Comparison of ENCODE assay signal across 2 cellular contexts in the genomic region with DNA sequence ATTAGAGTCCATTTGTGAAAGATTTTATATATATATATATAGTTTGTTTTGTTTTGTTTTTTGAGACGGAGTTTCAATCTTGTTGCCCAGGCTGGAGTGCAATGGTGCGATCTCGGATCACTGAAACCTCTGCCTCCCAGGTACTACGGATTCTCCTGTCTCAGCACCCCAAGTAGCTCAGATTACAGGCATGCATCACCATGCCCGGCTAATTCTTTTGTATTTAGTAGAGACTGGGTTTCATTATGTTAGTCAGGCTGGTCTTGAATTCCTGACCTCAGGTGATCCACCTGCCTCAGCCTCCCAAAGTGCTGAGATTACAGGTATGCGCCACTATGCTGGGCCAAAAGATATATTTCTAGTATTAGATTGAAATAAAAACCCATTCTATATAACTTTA.
TF ChIP-seq lines count a peak whose summit lies in the region.

No MANE protein-coding gene starts in this region.

TF ChIP-seq in liver, 16 proteins besides CTCF, POLR2A, EP300 and RAD21:
- TF ChIP-seq GABPA (IDR thresholded peaks at IDR 0.05 in 1 of 2, conservative IDR thresholded peaks at IDR 0.05 in 1 of 2) (no peak), TAF1 (conservative IDR thresholded peaks at IDR 0.05) (no peak), JUND (IDR thresholded peaks at IDR 0.05) (no peak), FOXA1 (IDR thresholded peaks at IDR 0.05) (no peak), NR2F2 (IDR thresholded peaks at IDR 0.05) (no peak), HNF4A (conservative IDR thresholded peaks at IDR 0.05) (no peak), YY1 (IDR thresholded peaks at IDR 0.05) (no peak), ZBTB33 (IDR thresholded peaks at IDR 0.05) (no peak), RXRA (IDR thresholded peaks at IDR 0.05) (no peak), HNF4G (IDR thresholded peaks at IDR 0.05) (no peak)
- TF ChIP-seq, protein P1, sequence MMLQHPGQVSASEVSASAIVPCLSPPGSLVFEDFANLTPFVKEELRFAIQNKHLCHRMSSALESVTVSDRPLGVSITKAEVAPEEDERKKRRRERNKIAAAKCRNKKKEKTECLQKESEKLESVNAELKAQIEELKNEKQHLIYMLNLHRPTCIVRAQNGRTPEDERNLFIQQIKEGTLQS (IDR thresholded peaks at IDR 0.05), result no peak
- TF ChIP-seq, protein P2, sequence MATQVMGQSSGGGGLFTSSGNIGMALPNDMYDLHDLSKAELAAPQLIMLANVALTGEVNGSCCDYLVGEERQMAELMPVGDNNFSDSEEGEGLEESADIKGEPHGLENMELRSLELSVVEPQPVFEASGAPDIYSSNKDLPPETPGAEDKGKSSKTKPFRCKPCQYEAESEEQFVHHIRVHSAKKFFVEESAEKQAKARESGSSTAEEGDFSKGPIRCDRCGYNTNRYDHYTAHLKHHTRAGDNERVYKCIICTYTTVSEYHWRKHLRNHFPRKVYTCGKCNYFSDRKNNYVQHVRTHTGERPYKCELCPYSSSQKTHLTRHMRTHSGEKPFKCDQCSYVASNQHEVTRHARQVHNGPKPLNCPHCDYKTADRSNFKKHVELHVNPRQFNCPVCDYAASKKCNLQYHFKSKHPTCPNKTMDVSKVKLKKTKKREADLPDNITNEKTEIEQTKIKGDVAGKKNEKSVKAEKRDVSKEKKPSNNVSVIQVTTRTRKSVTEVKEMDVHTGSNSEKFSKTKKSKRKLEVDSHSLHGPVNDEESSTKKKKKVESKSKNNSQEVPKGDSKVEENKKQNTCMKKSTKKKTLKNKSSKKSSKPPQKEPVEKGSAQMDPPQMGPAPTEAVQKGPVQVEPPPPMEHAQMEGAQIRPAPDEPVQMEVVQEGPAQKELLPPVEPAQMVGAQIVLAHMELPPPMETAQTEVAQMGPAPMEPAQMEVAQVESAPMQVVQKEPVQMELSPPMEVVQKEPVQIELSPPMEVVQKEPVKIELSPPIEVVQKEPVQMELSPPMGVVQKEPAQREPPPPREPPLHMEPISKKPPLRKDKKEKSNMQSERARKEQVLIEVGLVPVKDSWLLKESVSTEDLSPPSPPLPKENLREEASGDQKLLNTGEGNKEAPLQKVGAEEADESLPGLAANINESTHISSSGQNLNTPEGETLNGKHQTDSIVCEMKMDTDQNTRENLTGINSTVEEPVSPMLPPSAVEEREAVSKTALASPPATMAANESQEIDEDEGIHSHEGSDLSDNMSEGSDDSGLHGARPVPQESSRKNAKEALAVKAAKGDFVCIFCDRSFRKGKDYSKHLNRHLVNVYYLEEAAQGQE (IDR thresholded peaks at IDR 0.05), result no peak

TF ChIP-seq in HepG2, 621 proteins besides CTCF, POLR2A, EP300 and RAD21:
- TF ChIP-seq RBM39 (IDR thresholded peaks at IDR 0.05; ENCODE audit: low read depth, low read length, poor library complexity, severe bottlenecking) (no peak), ZNF546 (CRISPR knock-in tag; conservative IDR thresholded peaks at IDR 0.05) (no peak), ZNF766 (CRISPR knock-in tag; IDR thresholded peaks at IDR 0.05; ENCODE audit: borderline replicate concordance) (no peak), POLR2AphosphoS5 (IDR thresholded peaks at IDR 0.05; ENCODE audit: low read depth, low read length) (no peak), ZNF180 (CRISPR knock-in tag; IDR thresholded peaks at IDR 0.05; ENCODE audit: borderline replicate concordance, low read depth) (no peak), ZNF234 (CRISPR knock-in tag; conservative IDR thresholded peaks at IDR 0.05) (no peak), KDM2A (CRISPR knock-in tag; IDR thresholded peaks at IDR 0.05; ENCODE audit: borderline replicate concordance, low read depth) (no peak), ZNF672 (CRISPR knock-in tag; IDR thresholded peaks at IDR 0.05) (no peak), PBX3 (CRISPR knock-in tag; IDR thresholded peaks at IDR 0.05; ENCODE audit: borderline replicate concordance) (no peak), ZNF382 (CRISPR knock-in tag; IDR thresholded peaks at IDR 0.05; ENCODE audit: borderline replicate concordance) (no peak), CEBPG (CRISPR knock-in tag; IDR thresholded peaks at IDR 0.05) (no peak), REXO4 (CRISPR knock-in tag; IDR thresholded peaks at IDR 0.05; ENCODE audit: borderline replicate concordance) (no peak), SNAI1 (CRISPR knock-in tag; IDR thresholded peaks at IDR 0.05; ENCODE audit: borderline replicate concordance) (no peak), CCDC6 (CRISPR knock-in tag; IDR thresholded peaks at IDR 0.05) (no peak), ZC3H13 (CRISPR knock-in tag; IDR thresholded peaks at IDR 0.05) (no peak), ZBTB49 (CRISPR knock-in tag; IDR thresholded peaks at IDR 0.05; ENCODE audit: borderline replicate concordance) (no peak)
- TF ChIP-seq, protein P3, sequence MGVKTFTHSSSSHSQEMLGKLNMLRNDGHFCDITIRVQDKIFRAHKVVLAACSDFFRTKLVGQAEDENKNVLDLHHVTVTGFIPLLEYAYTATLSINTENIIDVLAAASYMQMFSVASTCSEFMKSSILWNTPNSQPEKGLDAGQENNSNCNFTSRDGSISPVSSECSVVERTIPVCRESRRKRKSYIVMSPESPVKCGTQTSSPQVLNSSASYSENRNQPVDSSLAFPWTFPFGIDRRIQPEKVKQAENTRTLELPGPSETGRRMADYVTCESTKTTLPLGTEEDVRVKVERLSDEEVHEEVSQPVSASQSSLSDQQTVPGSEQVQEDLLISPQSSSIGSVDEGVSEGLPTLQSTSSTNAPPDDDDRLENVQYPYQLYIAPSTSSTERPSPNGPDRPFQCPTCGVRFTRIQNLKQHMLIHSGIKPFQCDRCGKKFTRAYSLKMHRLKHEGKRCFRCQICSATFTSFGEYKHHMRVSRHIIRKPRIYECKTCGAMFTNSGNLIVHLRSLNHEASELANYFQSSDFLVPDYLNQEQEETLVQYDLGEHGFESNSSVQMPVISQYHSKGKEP (CRISPR knock-in tag; IDR thresholded peaks at IDR 0.05), result no peak
